ENCODE assay signal across 8 cellular contexts in genomic region chr19:52897149-52897935, GRCh38. TPM values are rescaled to one million over a fixed set of nuclear protein-coding genes. Genes with fewer than 3 reads are reported as not detected.
DNase-seq lines count a peak whose midpoint lies in the region; ATAC-seq and TF ChIP-seq lines count a peak whose summit lies in the region.

Gene ZNF320, minus strand, starts transcription at chr19:52897635. Its CDS starts 7,380 bp downstream, at chr19:52890255.

- H3K4me1 ChIP-seq in CD8-positive, alpha-beta T cell (ENCODE audit: insufficient read depth, low read length) = peaks cover 13% of the 10 kb centered on the region
- no peaks in the 10 kb centered on the region for H3K4me1 ChIP-seq in Peyer's patch
- H3K4me1 ChIP-seq in stomach = peaks cover 6 to 29% (median 13%) of the 10 kb centered on the region in 4 donors

- TF ChIP-seq POLR2A in Peyer's patch (IDR thresholded peaks at IDR 0.05) = peak; percentile 75
- peak in 2 of 4 donors; percentile 25 to 36 for TF ChIP-seq POLR2A in stomach (IDR thresholded peaks at IDR 0.05)

- no peaks in the 10 kb centered on the region for H3K9me3 ChIP-seq in CD8-positive, alpha-beta T cell (ENCODE audit: low read length)
- H3K9me3 ChIP-seq in Peyer's patch (no peaks in the 10 kb centered on the region), stomach (no peaks in the 10 kb centered on the region)

- TF ChIP-seq CTCF in CD8-positive, alpha-beta T cell (IDR thresholded peaks at IDR 0.05) = no peak
- no peak for TF ChIP-seq CTCF in Peyer's patch (IDR thresholded peaks at IDR 0.05)
- no peak for TF ChIP-seq CTCF in fibroblast of the aortic adventitia (IDR thresholded peaks at IDR 0.05; ENCODE audit: insufficient read depth, low read length)
- TF ChIP-seq CTCF in neural crest cell (conservative IDR thresholded peaks at IDR 0.05) = no peak
- TF ChIP-seq CTCF in stomach (IDR thresholded peaks at IDR 0.05) = no peak

- H3K9me3 Mint-ChIP-seq in CD8-positive, alpha-beta T cell = no peaks in the 10 kb centered on the region
- peaks cover 38% of the 10 kb centered on the region for H3K9me3 Mint-ChIP-seq in activated T-helper 2 cell treated with anti-CD3 and anti-CD28 coated beads, Interferon-gamma antibody, Interleukin-2, Interleukin-4, amounts not matched to agents 10 μg/mL and 5 μg/mL and 100 μg/mL, durations not matched to agents 14 hours and 24 hours and 36 hours
- no peaks in the 10 kb centered on the region for H3K9me3 Mint-ChIP-seq in neural crest cell

- TF ChIP-seq EP300 in stomach (IDR thresholded peaks at IDR 0.05) = no peak

- peak; percentile 80 to 96 (median 89) for DNase-seq in CD8-positive, alpha-beta T cell
- DNase-seq in HS-27A (ENCODE audit: low read depth) (peak; percentile 87), Peyer's patch (peak; percentile 91 to 98 (median 98)), fibroblast of the aortic adventitia (ENCODE audit: low read depth) (peak; percentile 89), neural crest cell (ENCODE audit: low read depth, low spot score) (peak; percentile 98), stomach (peak; percentile 98)
- DNase-seq in activated T-helper 2 cell treated with anti-CD3 and anti-CD28 coated beads, Interferon-gamma antibody, Interleukin-2, Interleukin-4, amounts not matched to agents 10 μg/mL and 5 μg/mL and 100 μg/mL, durations not matched to agents 14 hours and 24 hours and 36 hours (ENCODE audit: low spot score) = peak; percentile 89

- CTCF ChIA-PET in CD8-positive, alpha-beta T cell (lab: Charles Lee) = no interaction called here

- ATAC-seq in CD8-positive, alpha-beta T cell = peak; percentile 100
- peak; percentile 97 for ATAC-seq in GM19463 (IDR thresholded peaks at IDR 0.05; ENCODE audit: unreplicated experiment)

- H3K36me3 ChIP-seq in CD8-positive, alpha-beta T cell (ENCODE audit: insufficient read depth, low read length) = no peaks in the 10 kb centered on the region
- H3K36me3 ChIP-seq in Peyer's patch = peaks cover 0 to 18% (median 0%) of the 10 kb centered on the region in 3 donors
- peaks cover under 1 to 25% (median 19%) of the 10 kb centered on the region in 4 donors for H3K36me3 ChIP-seq in stomach

- peak within 1 kb of the TSS; percentile 75 for H3K27ac ChIP-seq in CD8-positive, alpha-beta T cell (ENCODE audit: low read depth, low read length)
- H3K27ac ChIP-seq in Peyer's patch (peak within 1 kb of the TSS; percentile 77 to 92 (median 88)), stomach (peak within 1 kb of the TSS; percentile 87 to 96 (median 93))

- no peaks in the 10 kb centered on the region for H3K27me3 Mint-ChIP-seq in CD8-positive, alpha-beta T cell (ENCODE audit: low read depth)
- no peaks in the 10 kb centered on the region for H3K27me3 Mint-ChIP-seq in activated T-helper 2 cell treated with anti-CD3 and anti-CD28 coated beads, Interferon-gamma antibody, Interleukin-2, Interleukin-4, amounts not matched to agents 10 μg/mL and 5 μg/mL and 100 μg/mL, durations not matched to agents 14 hours and 24 hours and 36 hours (ENCODE audit: low read depth)
- H3K27me3 Mint-ChIP-seq in neural crest cell (ENCODE audit: low read depth) = no peaks in the 10 kb centered on the region

- H3K4me3 ChIP-seq in CD8-positive, alpha-beta T cell (ENCODE audit: low read depth, low read length) = peak within 1 kb of the TSS; percentile 74
- H3K4me3 ChIP-seq in Peyer's patch (peak within 1 kb of the TSS; percentile 68 to 75 (median 72)), fibroblast of the aortic adventitia (ENCODE audit: low read depth, low read length) (peak within 1 kb of the TSS; percentile 92), stomach (peak within 1 kb of the TSS; percentile 65 to 86 (median 70))

- no peaks in the 10 kb centered on the region for H3K27me3 ChIP-seq in CD8-positive, alpha-beta T cell (ENCODE audit: insufficient read depth, low read length)
- H3K27me3 ChIP-seq in Peyer's patch (no peaks in the 10 kb centered on the region), stomach (no peaks in the 10 kb centered on the region)

- peaks cover 27% of the 10 kb centered on the region for H3K4me1 Mint-ChIP-seq in CD8-positive, alpha-beta T cell (ENCODE audit: low read depth)
- no peaks in the 10 kb centered on the region for H3K4me1 Mint-ChIP-seq in activated T-helper 2 cell treated with anti-CD3 and anti-CD28 coated beads, Interferon-gamma antibody, Interleukin-2, Interleukin-4, amounts not matched to agents 10 μg/mL and 5 μg/mL and 100 μg/mL, durations not matched to agents 14 hours and 24 hours and 36 hours (ENCODE audit: low read depth)
- H3K4me1 Mint-ChIP-seq in neural crest cell = peaks cover 44% of the 10 kb centered on the region

- H3K36me3 Mint-ChIP-seq in CD8-positive, alpha-beta T cell = peaks cover 26% of the 10 kb centered on the region
- H3K36me3 Mint-ChIP-seq in activated T-helper 2 cell treated with anti-CD3 and anti-CD28 coated beads, Interferon-gamma antibody, Interleukin-2, Interleukin-4, amounts not matched to agents 10 μg/mL and 5 μg/mL and 100 μg/mL, durations not matched to agents 14 hours and 24 hours and 36 hours (ENCODE audit: low read depth) = peaks cover 45% of the 10 kb centered on the region
- peaks cover 7% of the 10 kb centered on the region for H3K36me3 Mint-ChIP-seq in neural crest cell (ENCODE audit: low read depth)

- intact Hi-C loops in CD8-positive, alpha-beta T cell (cut with DNase I, micrococcal nuclease) = loop anchor here (1.0 to 2.0 kb wide), 10 partner anchors 26 to 708 kb away; partner anchors contain the start of genes ZNF468 (in 2 of the 2), ZNF888 (in 2 of the 2), ZNF611 (in 1 of the 2) and ZNF808 (in 1 of the 2)
- intact Hi-C loops in activated T-helper 2 cell treated with anti-CD3 and anti-CD28 coated beads, Interferon-gamma antibody, Interleukin-2, Interleukin-4, amounts not matched to agents 10 μg/mL and 5 μg/mL and 100 μg/mL, durations not matched to agents 14 hours and 24 hours and 36 hours (cut with micrococcal nuclease) = loop anchor here (1.0 to 2.0 kb wide), 3 partner anchors 25 to 45 kb away; partner anchors contain the start of gene ZNF888
- intact Hi-C loops in stomach (cut with DNase I; ENCODE audit: low total_unique reads) = no loop called here

- H3K27ac Mint-ChIP-seq in CD8-positive, alpha-beta T cell = peak within 1 kb of the TSS; percentile 92
- peak within 1 kb of the TSS; percentile 90 for H3K27ac Mint-ChIP-seq in activated T-helper 2 cell treated with anti-CD3 and anti-CD28 coated beads, Interferon-gamma antibody, Interleukin-2, Interleukin-4, amounts not matched to agents 10 μg/mL and 5 μg/mL and 100 μg/mL, durations not matched to agents 14 hours and 24 hours and 36 hours
- peak within 1 kb of the TSS; percentile 99 for H3K27ac Mint-ChIP-seq in neural crest cell (ENCODE audit: unreplicated experiment)

- H3K4me3 Mint-ChIP-seq in CD8-positive, alpha-beta T cell = peak within 1 kb of the TSS; percentile 93
- H3K4me3 Mint-ChIP-seq in activated T-helper 2 cell treated with anti-CD3 and anti-CD28 coated beads, Interferon-gamma antibody, Interleukin-2, Interleukin-4, amounts not matched to agents 10 μg/mL and 5 μg/mL and 100 μg/mL, durations not matched to agents 14 hours and 24 hours and 36 hours (ENCODE audit: low read depth) = peak within 1 kb of the TSS; percentile 89
- H3K4me3 Mint-ChIP-seq in neural crest cell = peak within 1 kb of the TSS; percentile 98

- 1 to 6% (median 1%) methylated on average over 43 to 56 of the region's 56 CpGs for WGBS in stomach, 5 donors

- POLR2A ChIA-PET in CD8-positive, alpha-beta T cell (lab: Charles Lee) = interaction anchor here (0.8 to 1.2 kb wide), 2 partner anchors 65 to 76 kb away, joined by 3 to 5 read pairs; partner anchors contain the start of genes ZNF28 and ZNF816

RNA-seq across cellular contexts. Expression of gene ZNF320, which starts in this region (rescaled TPM):
- total RNA-seq in CD8-positive, alpha-beta T cell = 1 to 10 TPM; 5.5 to 9.5 TPM
- total RNA-seq in Peyer's patch (10 to 100 TPM in 3 of 4 donors, 1 to 10 TPM in 1; 5.8 to 35.5 (median 17.8) TPM), fibroblast of the aortic adventitia (ENCODE audit: low replicate concordance) (7.3 and 12.0 TPM in 2 replicates), neural crest cell (26.9 and 38.1 TPM in 2 replicates), stomach (10 to 100 TPM in 4 of 5 donors, not detected in 1; 23.5 to 94.6 (median 33.2) TPM)
- 8.8 and 9.1 TPM in 2 replicates for total RNA-seq in activated T-helper 2 cell treated with anti-CD3 and anti-CD28 coated beads, Interferon-gamma antibody, Interleukin-2, Interleukin-4, amounts not matched to agents 10 μg/mL and 5 μg/mL and 100 μg/mL, durations not matched to agents 14 hours and 24 hours and 36 hours
- polyA plus RNA-seq in stomach = 1 to 10 TPM in 2 of 3 donors, not detected in 1; 3.0 to 3.7 TPM

Comparison
In these comparisons a context has a peak if more than half of its experiments do, and no peak if none do; other contexts are left out.
1. Peak in every context shown above with its lines: DNase-seq, ATAC-seq, H3K4me3 ChIP-seq and H3K27ac ChIP-seq.